17 cellular contexts compared by ENCODE assay signal in genomic region chr4:7276538-7276937, GRCh38.
"Had no signal": no experiment of that assay in that cellular context is flagged by ENCODE, and none has a peak within 500 bp of the region (broad histone marks: within the 10 kb centered on the region; RNA-seq: fewer than 3 reads in every experiment).

No MANE protein-coding gene starts in this region.

- H3K27ac ChIP-seq: epithelial cell of prostate, neutrophil, parathyroid adenoma, skin epidermis, upper lobe of left lung had no signal

- H3K4me3 ChIP-seq: skin epidermis, upper lobe of left lung had no signal

- H3K4me1 ChIP-seq: parathyroid adenoma, upper lobe of left lung had no signal

- H2AFZ ChIP-seq: parathyroid adenoma had no signal

- H3K79me2 ChIP-seq: parathyroid adenoma had no signal

- H3K9me3 ChIP-seq: neutrophil, SK-N-SH, upper lobe of left lung had no signal

- H3K36me3 ChIP-seq: neutrophil, upper lobe of left lung had no signal

- H3K9ac ChIP-seq: parathyroid adenoma, SK-N-SH had no signal

- H3K27me3 ChIP-seq: upper lobe of left lung had no signal

- H3K4me2 ChIP-seq: SK-N-SH had no signal

- DNase-seq: activated naive CD4-positive, alpha-beta T cell; activated naive CD8-positive, alpha-beta T cell treated with anti-CD3 and anti-CD28 coated beads, Interleukin-2, amount 10 ng/mL, durations not matched to agents 7 days and 5 days; hippocampal formation; kidney glomerular epithelial cell; naive B cell; retina; SK-N-SH; stimulated activated CD4-positive, alpha-beta T cell treated with anti-CD3 and anti-CD28 coated beads, Interleukin-15, amount 100 ng/mL, for 24 hours; stimulated activated CD4-positive, alpha-beta T cell treated with anti-CD3 and anti-CD28 coated beads, Interleukin-4, amount 100 ng/mL, for 1 hour; stimulated activated naive CD4-positive, alpha-beta T cell; T-cell; T-helper 9 cell; upper lobe of left lung had no signal
